In genomic region chr2:61377046-61377445, GRCh38 we compare ENCODE assay signal across 27 cellular contexts.
"Had no signal": no experiment of that assay in that cellular context is flagged by ENCODE, and none has a peak within 500 bp of the region (broad histone marks: within the 10 kb centered on the region; RNA-seq: fewer than 3 reads in every experiment).

No MANE protein-coding gene starts in this region.

- ATAC-seq: activated CD4-positive, alpha-beta T cell treated with anti-CD3 and anti-CD28 coated beads for 36 hours; activated CD8-positive, alpha-beta memory T cell treated with anti-CD3 and anti-CD28 coated beads, Interleukin-2, amount 10 ng/mL, durations not matched to agents 7 days and 5 days; activated CD8-positive, alpha-beta T cell treated with anti-CD3 and anti-CD28 coated beads, Interleukin-2, amount 10 ng/mL, durations not matched to agents 7 days and 5 days; activated naive CD4-positive, alpha-beta T cell treated with anti-CD3 and anti-CD28 coated beads, Interleukin-2, amount 50 U/mL, for 72 hours; esophagus mucosa; heart left ventricle had no signal

- H3K9me3 ChIP-seq: heart left ventricle had no signal

- DNase-seq: activated CD4-positive, alpha-beta memory T cell treated with anti-CD3 and anti-CD28 coated beads for 36 hours; activated CD4-positive, alpha-beta T cell treated with anti-CD3 and anti-CD28 coated beads for 36 hours; activated CD4-positive, alpha-beta T cell treated with anti-CD3 and anti-CD28 coated beads, Interleukin-2, amount 10 ng/mL, durations not matched to agents 24 days and 14 days; activated CD4-positive, CD25-positive, alpha-beta regulatory T cell; activated CD4-positive, CD25-positive, alpha-beta regulatory T cell treated with anti-CD3 and anti-CD28 coated beads, Interleukin-2, amount 50 U/mL, for 72 hours; activated CD8-positive, alpha-beta memory T cell treated with anti-CD3 and anti-CD28 coated beads, Interleukin-2, amount 10 ng/mL, durations not matched to agents 7 days and 5 days; activated CD8-positive, alpha-beta memory T cell treated with anti-CD3 and anti-CD28 coated beads, Interleukin-2, amount 50 U/mL, for 4 hours; activated CD8-positive, alpha-beta T cell treated with anti-CD3 and anti-CD28 coated beads, Interleukin-2, amount 10 ng/mL, durations not matched to agents 7 days and 5 days; activated gamma-delta T cell; activated naive CD4-positive, alpha-beta T cell; activated naive CD4-positive, alpha-beta T cell treated with anti-CD3 and anti-CD28 coated beads, Interleukin-2, amount 10 ng/mL, durations not matched to agents 7 days and 5 days; activated naive CD8-positive, alpha-beta T cell treated with anti-CD3 and anti-CD28 coated beads, Interleukin-2, amount 10 ng/mL, durations not matched to agents 7 days and 5 days; activated T-cell treated with anti-CD3 and anti-CD28 coated beads, Interleukin-2, amount 50 U/mL, for 1 hour; activated T-cell treated with anti-CD3 and anti-CD28 coated beads, Interleukin-2, amount 50 U/mL, for 48 hours; amniotic stem cell; anterior cingulate cortex; brain microvascular endothelial cell; dorsolateral prefrontal cortex; effector memory CD4-positive, alpha-beta T cell; endodermal cell; foreskin fibroblast; glutamatergic neuron; heart left ventricle; T-helper 2 cell had no signal

- H3K27me3 ChIP-seq: brain microvascular endothelial cell, dorsolateral prefrontal cortex, heart left ventricle had no signal

- H3K27ac ChIP-seq: brain microvascular endothelial cell, coronary artery, dorsolateral prefrontal cortex, heart left ventricle had no signal

- H3K4me3 ChIP-seq: coronary artery, dorsolateral prefrontal cortex, heart left ventricle had no signal
